Comparison of ENCODE assay signal across 25 cellular contexts in the genomic region with DNA sequence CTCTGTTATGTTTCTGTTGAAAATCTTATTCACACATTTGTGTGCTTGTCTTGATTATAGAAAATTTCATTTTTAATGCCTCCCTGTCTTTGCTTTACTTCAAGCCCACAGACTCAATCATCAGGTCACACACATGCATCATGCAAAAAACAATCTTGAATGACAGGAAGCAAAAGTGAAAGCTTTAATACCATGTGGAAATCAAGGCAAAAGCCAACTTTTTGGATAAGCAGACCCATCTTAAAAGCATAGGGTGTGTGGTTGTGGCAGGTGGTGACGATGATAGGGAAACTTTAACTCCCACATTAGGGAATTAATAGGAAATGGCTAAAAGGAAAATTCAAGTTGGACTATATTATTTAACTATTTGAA.
A peak's percentile ranks its signal among the peaks of the same experiment; 100 is the strongest.
DNase-seq lines count a peak whose midpoint lies in the region; ATAC-seq and TF ChIP-seq lines count a peak whose summit lies in the region.
"Had no signal": no experiment of that assay in that cellular context is flagged by ENCODE, and none has a peak within 500 bp of the region (broad histone marks: within the 10 kb centered on the region; RNA-seq: fewer than 3 reads in every experiment).

No MANE protein-coding gene starts in this region.

- H3K36me3 Mint-ChIP-seq in activated naive CD4-positive, alpha-beta T cell treated with anti-CD3 and anti-CD28 coated beads, Interleukin-2, amount 50 U/mL, for 24 hours = peaks cover 2% of the 10 kb centered on the region
- H3K36me3 Mint-ChIP-seq in activated naive CD8-positive, alpha-beta T cell treated with anti-CD3 and anti-CD28 coated beads, Interleukin-2, amount 10 ng/mL, durations not matched to agents 7 days and 5 days = peaks cover 2% of the 10 kb centered on the region
- H3K36me3 Mint-ChIP-seq in natural killer cell treated with Interleukin-12 subunit alpha and Interleukin-12 subunit beta and Interleukin-15 and Interleukin-18, amount 100 ng/mL, for 72 hours = no peaks in the 10 kb centered on the region
- H3K36me3 Mint-ChIP-seq: CD14-positive monocyte; stimulated activated naive B cell treated with anti-CD40 and anti-IgM and Interleukin-4, amounts not matched to agents 10 μg/mL and 1 μg/mL and 100 μg/mL, for 72 hours had no signal

- peak overlapping the region; percentile 59 for H3K4me2 ChIP-seq in Loucy (ENCODE audit: low read depth, low read length, poor library complexity, severe bottlenecking)

- TF ChIP-seq CTCF in Loucy (conservative IDR thresholded peaks at IDR 0.05; ENCODE audit: low read length) = no peak
- no peak for TF ChIP-seq CTCF in GM10248 (IDR thresholded peaks at IDR 0.05; ENCODE audit: control extremely low read depth, extremely low read depth, low read depth, missing control alignments)

- H3K27ac Mint-ChIP-seq in activated naive CD4-positive, alpha-beta T cell treated with anti-CD3 and anti-CD28 coated beads, Interleukin-2, amount 50 U/mL, for 24 hours = peak overlapping the region; percentile 86
- peak overlapping the region; percentile 82 for H3K27ac Mint-ChIP-seq in activated naive CD8-positive, alpha-beta T cell treated with anti-CD3 and anti-CD28 coated beads, Interleukin-2, amount 10 ng/mL, durations not matched to agents 7 days and 5 days
- H3K27ac Mint-ChIP-seq in natural killer cell treated with Interleukin-12 subunit alpha and Interleukin-12 subunit beta and Interleukin-15 and Interleukin-18, amount 100 ng/mL, for 72 hours = peak overlapping the region; percentile 10 to 29
- H3K27ac Mint-ChIP-seq: activated naive CD4-positive, alpha-beta T cell treated with anti-CD3 and anti-CD28 coated beads for 36 hours; CD14-positive monocyte; stimulated activated naive B cell treated with anti-CD40 and anti-IgM and Interleukin-4, amounts not matched to agents 10 μg/mL and 1 μg/mL and 100 μg/mL, for 72 hours had no signal

- H3K79me2 ChIP-seq in Loucy (ENCODE audit: insufficient read depth, low read length) = no peaks in the 10 kb centered on the region

- no peak for DNase-seq in activated naive CD4-positive, alpha-beta T cell (lab: John Stamatoyannopoulos, UW)
- no peak for DNase-seq in activated naive CD8-positive, alpha-beta T cell treated with anti-CD3 and anti-CD28 coated beads, Interleukin-2, amount 10 ng/mL, durations not matched to agents 7 days and 5 days
- no peak for DNase-seq in natural killer cell treated with Interleukin-12 subunit alpha and Interleukin-12 subunit beta and Interleukin-15 and Interleukin-18, amount 100 ng/mL, for 72 hours (ENCODE audit: low spot score)
- DNase-seq in GM10248 (ENCODE audit: extremely low spot score) (no peak), Right ventricle myocardium inferior (ENCODE audit: missing footprints) (no peak)
- DNase-seq: activated naive CD4-positive, alpha-beta T cell treated with anti-CD3 and anti-CD28 coated beads for 36 hours; caudate nucleus; dermis blood vessel endothelial cell; H7; hippocampal formation; mesenchymal stem cell; NCI-H1048; NCI-H1694 treated with DMSO at 0.1 percent for 48 hours; NCI-H510A; nucleus accumbens; stimulated activated CD4-positive, alpha-beta T cell treated with anti-CD3 and anti-CD28 coated beads, Interleukin-15, amount 100 ng/mL, for 24 hours; stimulated activated naive B cell treated with anti-CD40 and anti-IgM and Interleukin-4, amounts not matched to agents 10 μg/mL and 1 μg/mL and 100 μg/mL, for 72 hours; uterus had no signal

- intact Hi-C loops in Right ventricle myocardium inferior (cut with DNase I) = no loop called here

- peaks cover 34% of the 10 kb centered on the region for H3K4me1 ChIP-seq in Loucy (ENCODE audit: insufficient read depth, low read length, poor library complexity, severe bottlenecking)
- H3K4me1 ChIP-seq: gastroesophageal sphincter, uterus had no signal

- CTCF ChIA-PET in GM10248 (lab: Yijun Ruan, JAX) = no interaction called here

- H3K9me3 ChIP-seq in Loucy (ENCODE audit: insufficient read depth, low read depth, low read length) = no peaks in the 10 kb centered on the region
- H3K9me3 ChIP-seq: gastroesophageal sphincter, thoracic aorta, uterus had no signal

- POLR2A ChIA-PET in activated naive CD8-positive, alpha-beta T cell treated with anti-CD3 and anti-CD28 coated beads, Interleukin-2, amount 10 ng/mL, durations not matched to agents 7 days and 5 days (lab: Charles Lee) = no interaction called here
- POLR2A ChIA-PET in GM10248 (lab: Yijun Ruan, JAX) = no interaction called here

- H2AFZ ChIP-seq in Loucy (ENCODE audit: low read length) = 0 out of 2 replicates have a peak overlapping the region, but pooled peaks have one; percentile 18

- H3K36me3 ChIP-seq in Loucy (ENCODE audit: insufficient read depth, low read length) = no peaks in the 10 kb centered on the region
- H3K36me3 ChIP-seq: gastroesophageal sphincter, thoracic aorta, uterus had no signal

- H4K20me1 ChIP-seq in Loucy (ENCODE audit: insufficient read depth, low read length, poor library complexity, severe bottlenecking) = no peaks in the 10 kb centered on the region

- peak overlapping the region; percentile 50 for H3K4me3 ChIP-seq in Loucy (ENCODE audit: low read length, poor library complexity, severe bottlenecking)
- H3K4me3 ChIP-seq: gastroesophageal sphincter, SK-N-MC, thoracic aorta, uterus had no signal

- no peaks in the 10 kb centered on the region for H3K9me2 ChIP-seq in Loucy (replicated peaks; ENCODE audit: low read depth, low read length)

- peak overlapping the region; percentile 11 for H3K9ac ChIP-seq in Loucy (ENCODE audit: low read depth, low read length, poor library complexity, severe bottlenecking)

- peaks cover 5% of the 10 kb centered on the region for H3K9me3 Mint-ChIP-seq in activated naive CD4-positive, alpha-beta T cell treated with anti-CD3 and anti-CD28 coated beads, Interleukin-2, amount 50 U/mL, for 24 hours
- H3K9me3 Mint-ChIP-seq in activated naive CD8-positive, alpha-beta T cell treated with anti-CD3 and anti-CD28 coated beads, Interleukin-2, amount 10 ng/mL, durations not matched to agents 7 days and 5 days = peaks cover 1% of the 10 kb centered on the region
- H3K9me3 Mint-ChIP-seq in natural killer cell treated with Interleukin-12 subunit alpha and Interleukin-12 subunit beta and Interleukin-15 and Interleukin-18, amount 100 ng/mL, for 72 hours = no peaks in the 10 kb centered on the region
- H3K9me3 Mint-ChIP-seq: activated naive CD4-positive, alpha-beta T cell treated with anti-CD3 and anti-CD28 coated beads for 36 hours; stimulated activated naive B cell treated with anti-CD40 and anti-IgM and Interleukin-4, amounts not matched to agents 10 μg/mL and 1 μg/mL and 100 μg/mL, for 72 hours had no signal

- peak; percentile 7 for ATAC-seq in activated naive CD8-positive, alpha-beta T cell treated with anti-CD3 and anti-CD28 coated beads, Interleukin-2, amount 10 ng/mL, durations not matched to agents 7 days and 5 days (ENCODE audit: low read depth)
- no peak for ATAC-seq in natural killer cell treated with Interleukin-12 subunit alpha and Interleukin-12 subunit beta and Interleukin-15 and Interleukin-18, amount 100 ng/mL, for 72 hours
- ATAC-seq in GM18870 (IDR thresholded peaks at IDR 0.05; ENCODE audit: unreplicated experiment) (no peak), Right ventricle myocardium inferior (no peak)
- ATAC-seq: gastroesophageal sphincter; stimulated activated naive B cell treated with anti-CD40 and anti-IgM and Interleukin-4, amounts not matched to agents 10 μg/mL and 1 μg/mL and 100 μg/mL, for 72 hours had no signal

- peaks cover 5% of the 10 kb centered on the region; the same call in 1 of the 2 replicates for H3F3A ChIP-seq in Loucy (ENCODE audit: low read depth)

- no peaks in the 10 kb centered on the region for H3K27me3 ChIP-seq in Loucy (ENCODE audit: insufficient read depth, low read length, poor library complexity, severe bottlenecking)
- H3K27me3 ChIP-seq: uterus had no signal

- H3K27me3 Mint-ChIP-seq in activated naive CD4-positive, alpha-beta T cell treated with anti-CD3 and anti-CD28 coated beads, Interleukin-2, amount 50 U/mL, for 24 hours = no peaks in the 10 kb centered on the region
- no peaks in the 10 kb centered on the region for H3K27me3 Mint-ChIP-seq in activated naive CD8-positive, alpha-beta T cell treated with anti-CD3 and anti-CD28 coated beads, Interleukin-2, amount 10 ng/mL, durations not matched to agents 7 days and 5 days
- peaks cover 0 to 10% of the 10 kb centered on the region in 2 donors for H3K27me3 Mint-ChIP-seq in natural killer cell treated with Interleukin-12 subunit alpha and Interleukin-12 subunit beta and Interleukin-15 and Interleukin-18, amount 100 ng/mL, for 72 hours
- H3K27me3 Mint-ChIP-seq: stimulated activated naive B cell treated with anti-CD40 and anti-IgM and Interleukin-4, amounts not matched to agents 10 μg/mL and 1 μg/mL and 100 μg/mL, for 72 hours had no signal

- peak overlapping the region; percentile 40 for H3K4me3 Mint-ChIP-seq in activated naive CD4-positive, alpha-beta T cell treated with anti-CD3 and anti-CD28 coated beads, Interleukin-2, amount 50 U/mL, for 24 hours
- peak overlapping the region; percentile 65 for H3K4me3 Mint-ChIP-seq in activated naive CD8-positive, alpha-beta T cell treated with anti-CD3 and anti-CD28 coated beads, Interleukin-2, amount 10 ng/mL, durations not matched to agents 7 days and 5 days
- H3K4me3 Mint-ChIP-seq in natural killer cell treated with Interleukin-12 subunit alpha and Interleukin-12 subunit beta and Interleukin-15 and Interleukin-18, amount 100 ng/mL, for 72 hours = peak overlapping the region; percentile 45
- H3K4me3 Mint-ChIP-seq: activated naive CD4-positive, alpha-beta T cell treated with anti-CD3 and anti-CD28 coated beads for 36 hours; CD14-positive monocyte; stimulated activated naive B cell treated with anti-CD40 and anti-IgM and Interleukin-4, amounts not matched to agents 10 μg/mL and 1 μg/mL and 100 μg/mL, for 72 hours had no signal

- peaks cover 75% of the 10 kb centered on the region for H3K4me1 Mint-ChIP-seq in activated naive CD4-positive, alpha-beta T cell treated with anti-CD3 and anti-CD28 coated beads, Interleukin-2, amount 50 U/mL, for 24 hours
- H3K4me1 Mint-ChIP-seq in activated naive CD8-positive, alpha-beta T cell treated with anti-CD3 and anti-CD28 coated beads, Interleukin-2, amount 10 ng/mL, durations not matched to agents 7 days and 5 days = peaks cover 42% of the 10 kb centered on the region
- H3K4me1 Mint-ChIP-seq in natural killer cell treated with Interleukin-12 subunit alpha and Interleukin-12 subunit beta and Interleukin-15 and Interleukin-18, amount 100 ng/mL, for 72 hours (ENCODE audit: low read depth in 2 of 2) = peaks cover 32 to 46% of the 10 kb centered on the region in 2 donors

Comparison
In these comparisons a context has a peak if more than half of its experiments do, and no peak if none do; other contexts are left out.
1. H3K27ac Mint-ChIP-seq: peak in every context shown above with its lines; median percentile 86 in activated naive CD4-positive, alpha-beta T cell treated with anti-CD3 and anti-CD28 coated beads, Interleukin-2, amount 50 U/mL, for 24 hours; 82 in activated naive CD8-positive, alpha-beta T cell treated with anti-CD3 and anti-CD28 coated beads, Interleukin-2, amount 10 ng/mL, durations not matched to agents 7 days and 5 days; 20 in natural killer cell treated with Interleukin-12 subunit alpha and Interleukin-12 subunit beta and Interleukin-15 and Interleukin-18, amount 100 ng/mL, for 72 hours.